Comparison of ENCODE assay signal across 13 cellular contexts in genomic region chr3:114417682-114418081, GRCh38.
DNase-seq lines count a peak whose midpoint lies in the region; ATAC-seq and TF ChIP-seq lines count a peak whose summit lies in the region.
"Had no signal": no experiment of that assay in that cellular context is flagged by ENCODE, and none has a peak within 500 bp of the region (broad histone marks: within the 10 kb centered on the region; RNA-seq: fewer than 3 reads in every experiment).

No MANE protein-coding gene starts in this region.

- H3K36me3 Mint-ChIP-seq in activated CD4-positive, alpha-beta memory T cell treated with anti-CD3 and anti-CD28 coated beads for 36 hours, result no peaks in the 10 kb centered on the region
- no peaks in the 10 kb centered on the region for H3K36me3 Mint-ChIP-seq in activated CD4-positive, alpha-beta memory T cell treated with anti-CD3 and anti-CD28 coated beads, Interleukin-2, amount 10 ng/mL, durations not matched to agents 7 days and 5 days (ENCODE audit: low read depth)
- no peaks in the 10 kb centered on the region for H3K36me3 Mint-ChIP-seq in activated naive CD8-positive, alpha-beta T cell treated with anti-CD3 and anti-CD28 coated beads for 36 hours
- H3K36me3 Mint-ChIP-seq in stimulated activated naive B cell treated with anti-CD40 and anti-IgM and Interleukin-4, amounts not matched to agents 10 μg/mL and 1 μg/mL and 100 μg/mL, for 72 hours, result no peaks in the 10 kb centered on the region
- H3K36me3 Mint-ChIP-seq: activated naive CD4-positive, alpha-beta T cell treated with anti-CD3 and anti-CD28 coated beads, Interleukin-2, amount 50 U/mL, for 24 hours had no signal

- WGBS in smooth muscle cell (ENCODE audit: low lambda C conversion rate), result 96% methylated on average over 3 of the region's 3 CpGs

- peaks cover 16% of the 10 kb centered on the region for H4K20me1 ChIP-seq in smooth muscle cell (ENCODE audit: low read depth)

- ATAC-seq in HG02870 (IDR thresholded peaks at IDR 0.05; ENCODE audit: unreplicated experiment), result peak; percentile 21
- no peak for ATAC-seq in stimulated activated naive B cell treated with anti-CD40 and anti-IgM and Interleukin-4, amounts not matched to agents 10 μg/mL and 1 μg/mL and 100 μg/mL, for 72 hours (replicated peaks)

- no peak overlapping the region for H3K27ac ChIP-seq in smooth muscle cell (ENCODE audit: low read depth)

- no peaks in the 10 kb centered on the region for H3K27me3 ChIP-seq in smooth muscle cell (ENCODE audit: low read depth)

- peaks cover 33% of the 10 kb centered on the region for H3K4me1 Mint-ChIP-seq in activated CD4-positive, alpha-beta memory T cell treated with anti-CD3 and anti-CD28 coated beads for 36 hours (ENCODE audit: low read depth)
- H3K4me1 Mint-ChIP-seq in activated CD4-positive, alpha-beta memory T cell treated with anti-CD3 and anti-CD28 coated beads, Interleukin-2, amount 10 ng/mL, durations not matched to agents 7 days and 5 days, result peaks cover 16% of the 10 kb centered on the region
- H3K4me1 Mint-ChIP-seq in activated naive CD8-positive, alpha-beta T cell treated with anti-CD3 and anti-CD28 coated beads for 36 hours, result peaks cover 49% of the 10 kb centered on the region
- H3K4me1 Mint-ChIP-seq in stimulated activated naive B cell treated with anti-CD40 and anti-IgM and Interleukin-4, amounts not matched to agents 10 μg/mL and 1 μg/mL and 100 μg/mL, for 72 hours, result peaks cover 15 to 32% of the 10 kb centered on the region in 2 donors

- no peak overlapping the region for H3K4me2 ChIP-seq in smooth muscle cell

- no peaks in the 10 kb centered on the region for H3F3A ChIP-seq in smooth muscle cell (ENCODE audit: low read depth)

- H3K4me1 ChIP-seq in smooth muscle cell (ENCODE audit: low read depth), result no peaks in the 10 kb centered on the region

- H3K27me3 Mint-ChIP-seq in activated CD4-positive, alpha-beta memory T cell treated with anti-CD3 and anti-CD28 coated beads for 36 hours, result no peaks in the 10 kb centered on the region
- peaks cover 3% of the 10 kb centered on the region for H3K27me3 Mint-ChIP-seq in activated CD4-positive, alpha-beta memory T cell treated with anti-CD3 and anti-CD28 coated beads, Interleukin-2, amount 10 ng/mL, durations not matched to agents 7 days and 5 days
- H3K27me3 Mint-ChIP-seq in activated naive CD8-positive, alpha-beta T cell treated with anti-CD3 and anti-CD28 coated beads for 36 hours, result no peaks in the 10 kb centered on the region
- no peaks in the 10 kb centered on the region for H3K27me3 Mint-ChIP-seq in stimulated activated naive B cell treated with anti-CD40 and anti-IgM and Interleukin-4, amounts not matched to agents 10 μg/mL and 1 μg/mL and 100 μg/mL, for 72 hours
- H3K27me3 Mint-ChIP-seq: activated naive CD4-positive, alpha-beta T cell treated with anti-CD3 and anti-CD28 coated beads, Interleukin-2, amount 50 U/mL, for 24 hours had no signal

- H3K9ac ChIP-seq in smooth muscle cell (ENCODE audit: low read depth), result no peak overlapping the region

- intact Hi-C loops in activated CD4-positive, alpha-beta memory T cell treated with anti-CD3 and anti-CD28 coated beads for 36 hours (cut with micrococcal nuclease), result loop anchor here (1.0 to 10.0 kb wide), 11 partner anchors 25 to 673 kb away; partner anchors contain the start of genes ATP6V1A and NAA50

- H3K79me2 ChIP-seq in smooth muscle cell (ENCODE audit: low read depth), result no peaks in the 10 kb centered on the region

- H3K36me3 ChIP-seq in smooth muscle cell (ENCODE audit: low read depth), result no peaks in the 10 kb centered on the region

- H3K9me3 Mint-ChIP-seq in activated CD4-positive, alpha-beta memory T cell treated with anti-CD3 and anti-CD28 coated beads for 36 hours, result no peaks in the 10 kb centered on the region
- H3K9me3 Mint-ChIP-seq in activated CD4-positive, alpha-beta memory T cell treated with anti-CD3 and anti-CD28 coated beads, Interleukin-2, amount 10 ng/mL, durations not matched to agents 7 days and 5 days, result no peaks in the 10 kb centered on the region
- no peaks in the 10 kb centered on the region for H3K9me3 Mint-ChIP-seq in activated naive CD8-positive, alpha-beta T cell treated with anti-CD3 and anti-CD28 coated beads for 36 hours
- no peaks in the 10 kb centered on the region for H3K9me3 Mint-ChIP-seq in stimulated activated naive B cell treated with anti-CD40 and anti-IgM and Interleukin-4, amounts not matched to agents 10 μg/mL and 1 μg/mL and 100 μg/mL, for 72 hours
- H3K9me3 Mint-ChIP-seq: activated naive CD4-positive, alpha-beta T cell treated with anti-CD3 and anti-CD28 coated beads, Interleukin-2, amount 50 U/mL, for 24 hours had no signal

- no peak overlapping the region for H3K4me3 Mint-ChIP-seq in activated CD4-positive, alpha-beta memory T cell treated with anti-CD3 and anti-CD28 coated beads for 36 hours
- no peak overlapping the region for H3K4me3 Mint-ChIP-seq in activated CD4-positive, alpha-beta memory T cell treated with anti-CD3 and anti-CD28 coated beads, Interleukin-2, amount 10 ng/mL, durations not matched to agents 7 days and 5 days
- peak overlapping the region; percentile 44 for H3K4me3 Mint-ChIP-seq in activated naive CD8-positive, alpha-beta T cell treated with anti-CD3 and anti-CD28 coated beads for 36 hours
- H3K4me3 Mint-ChIP-seq in stimulated activated naive B cell treated with anti-CD40 and anti-IgM and Interleukin-4, amounts not matched to agents 10 μg/mL and 1 μg/mL and 100 μg/mL, for 72 hours, result peak overlapping the region in 1 of 2 donors; percentile 45
- H3K4me3 Mint-ChIP-seq: activated naive CD4-positive, alpha-beta T cell treated with anti-CD3 and anti-CD28 coated beads, Interleukin-2, amount 50 U/mL, for 24 hours had no signal

- CTCF ChIA-PET in activated CD4-positive, alpha-beta memory T cell treated with anti-CD3 and anti-CD28 coated beads for 36 hours (lab: Charles Lee), result interaction anchor here (0.8 to 7.7 kb wide), 21 partner anchors 8 to 672 kb away, joined by 3 to 125 read pairs (median 9); partner anchors contain the start of gene TIGIT
- CTCF ChIA-PET in activated CD4-positive, alpha-beta memory T cell treated with anti-CD3 and anti-CD28 coated beads, Interleukin-2, amount 10 ng/mL, durations not matched to agents 7 days and 5 days (lab: Charles Lee), result interaction anchor here (0.7 to 6.6 kb wide), 19 partner anchors 8 to 265 kb away, joined by 3 to 92 read pairs (median 5); partner anchors contain the start of gene TIGIT

- no peak overlapping the region for H2AFZ ChIP-seq in smooth muscle cell (ENCODE audit: low read depth)

- H3K27ac Mint-ChIP-seq in activated CD4-positive, alpha-beta memory T cell treated with anti-CD3 and anti-CD28 coated beads for 36 hours, result peak overlapping the region; percentile 25
- H3K27ac Mint-ChIP-seq in activated CD4-positive, alpha-beta memory T cell treated with anti-CD3 and anti-CD28 coated beads, Interleukin-2, amount 10 ng/mL, durations not matched to agents 7 days and 5 days, result no peak overlapping the region
- H3K27ac Mint-ChIP-seq in activated naive CD8-positive, alpha-beta T cell treated with anti-CD3 and anti-CD28 coated beads for 36 hours, result peak overlapping the region; percentile 82
- H3K27ac Mint-ChIP-seq in stimulated activated naive B cell treated with anti-CD40 and anti-IgM and Interleukin-4, amounts not matched to agents 10 μg/mL and 1 μg/mL and 100 μg/mL, for 72 hours, result peak overlapping the region; percentile 22
- H3K27ac Mint-ChIP-seq: activated naive CD4-positive, alpha-beta T cell treated with anti-CD3 and anti-CD28 coated beads, Interleukin-2, amount 50 U/mL, for 24 hours had no signal

- TF ChIP-seq CTCF in smooth muscle cell (IDR thresholded peaks at IDR 0.05; ENCODE audit: borderline replicate concordance, insufficient read depth, poor library complexity, severe bottlenecking), result no peak

- POLR2A ChIA-PET in activated CD4-positive, alpha-beta memory T cell treated with anti-CD3 and anti-CD28 coated beads for 36 hours (lab: Charles Lee), result interaction anchor here (1.2 kb wide), 1 partner anchor 167 kb away, joined by 3 read pairs; no protein-coding TSS in a partner anchor
- POLR2A ChIA-PET in activated CD4-positive, alpha-beta memory T cell treated with anti-CD3 and anti-CD28 coated beads, Interleukin-2, amount 10 ng/mL, durations not matched to agents 7 days and 5 days (lab: Charles Lee), result interaction anchor here (0.5 to 1.6 kb wide), 3 partner anchors 29 to 34 kb away, joined by 3 to 6 read pairs (median 3); no protein-coding TSS in a partner anchor

- no peak for DNase-seq in activated CD4-positive, alpha-beta memory T cell treated with anti-CD3 and anti-CD28 coated beads for 36 hours
- DNase-seq in activated CD4-positive, alpha-beta memory T cell treated with anti-CD3 and anti-CD28 coated beads, Interleukin-2, amount 10 ng/mL, durations not matched to agents 7 days and 5 days, result no peak
- DNase-seq in activated naive CD8-positive, alpha-beta T cell treated with anti-CD3 and anti-CD28 coated beads for 36 hours, result no peak
- no peak for DNase-seq in stimulated activated naive B cell treated with anti-CD40 and anti-IgM and Interleukin-4, amounts not matched to agents 10 μg/mL and 1 μg/mL and 100 μg/mL, for 72 hours
- DNase-seq in smooth muscle cell (lab: John Stamatoyannopoulos, UW; ENCODE audit: unreplicated experiment), result no peak
- no peak for DNase-seq in SKM-1 treated with dmso at 0.1 percent for 144 hours (lab: John Stamatoyannopoulos, UW; ENCODE audit: unreplicated experiment)
- DNase-seq in NK-92 treated with Interleukin-12 subunit alpha and Interleukin-12 subunit beta, amount 100 ng/mL, for 24 hours (lab: John Stamatoyannopoulos, UW), result no peak
- DNase-seq: activated CD4-positive, alpha-beta T cell treated with anti-CD3 and anti-CD28 coated beads for 1 hour; NCI-H1417 treated with DMSO at 0.1 percent for 48 hours; NCI-H82; substantia nigra had no signal

- no peak overlapping the region for H3K4me3 ChIP-seq in smooth muscle cell

- H3K9me3 ChIP-seq in smooth muscle cell (replicated peaks; ENCODE audit: low read depth), result no peaks in the 10 kb centered on the region
